ENCODE assay signal across 15 cellular contexts in genomic region chr11:47083913-47084312, GRCh38.
A peak's percentile ranks its signal among the peaks of the same experiment; 100 is the strongest.
DNase-seq lines count a peak whose midpoint lies in the region; ATAC-seq, FAIRE-seq and TF ChIP-seq lines count a peak whose summit lies in the region.
"Had no signal": no experiment of that assay in that cellular context is flagged by ENCODE, and none has a peak within 500 bp of the region (broad histone marks: within the 10 kb centered on the region; RNA-seq: fewer than 3 reads in every experiment).

No MANE protein-coding gene starts in this region.

- no peak overlapping the region for H3K27ac Mint-ChIP-seq in type B pancreatic cell
- H3K27ac Mint-ChIP-seq: activated B cell treated with CpG ODN at 0.5 μM for 24 hours; activated naive CD8-positive, alpha-beta T cell treated with anti-CD3 and anti-CD28 coated beads, Interleukin-2, amount 50 U/mL, for 24 hours had no signal

- no peaks in the 10 kb centered on the region for H3K36me3 Mint-ChIP-seq in type B pancreatic cell

- no peaks in the 10 kb centered on the region for H3K27me3 Mint-ChIP-seq in type B pancreatic cell
- H3K27me3 Mint-ChIP-seq: activated B cell treated with CpG ODN at 0.5 μM for 24 hours; activated naive CD8-positive, alpha-beta T cell treated with anti-CD3 and anti-CD28 coated beads, Interleukin-2, amount 50 U/mL, for 24 hours had no signal

- no peaks in the 10 kb centered on the region for H3K9me3 Mint-ChIP-seq in type B pancreatic cell
- H3K9me3 Mint-ChIP-seq: activated B cell treated with CpG ODN at 0.5 μM for 24 hours; activated naive CD8-positive, alpha-beta T cell treated with anti-CD3 and anti-CD28 coated beads, Interleukin-2, amount 50 U/mL, for 24 hours had no signal

- no peak for TF ChIP-seq POLR2A in H54 (IDR thresholded peaks at IDR 0.05; ENCODE audit: low read depth, low read length)

- H3K4me1 Mint-ChIP-seq in type B pancreatic cell (ENCODE audit: unreplicated experiment): no peaks in the 10 kb centered on the region
- H3K4me1 Mint-ChIP-seq: activated B cell treated with CpG ODN at 0.5 μM for 24 hours had no signal

- peaks cover 6% of the 10 kb centered on the region for H3K4me1 ChIP-seq in RWPE2 (ENCODE audit: insufficient read depth, poor library complexity, severe bottlenecking)
- H3K4me1 ChIP-seq: left ventricle myocardium inferior had no signal

- H3K4me3 ChIP-seq in RWPE2 (ENCODE audit: severe bottlenecking): no peak overlapping the region
- H3K4me3 ChIP-seq in fibroblast of pulmonary artery (replicated peaks; ENCODE audit: low read depth, low read length): no peak overlapping the region
- H3K4me3 ChIP-seq: left ventricle myocardium inferior had no signal

- no peaks in the 10 kb centered on the region for H3K9me3 ChIP-seq in RWPE2 (ENCODE audit: severe bottlenecking)
- H3K9me3 ChIP-seq: left ventricle myocardium inferior had no signal

- no peak overlapping the region for H3K27ac ChIP-seq in RWPE2 (ENCODE audit: poor library complexity, severe bottlenecking)
- H3K27ac ChIP-seq: left ventricle myocardium inferior had no signal

- FAIRE-seq in H54 (lab: Jason Lieb, UNC): peak; percentile 96

- no peak overlapping the region for H3K4me3 Mint-ChIP-seq in type B pancreatic cell
- H3K4me3 Mint-ChIP-seq: activated B cell treated with CpG ODN at 0.5 μM for 24 hours; activated naive CD8-positive, alpha-beta T cell treated with anti-CD3 and anti-CD28 coated beads, Interleukin-2, amount 50 U/mL, for 24 hours had no signal

- no peaks in the 10 kb centered on the region for H3K36me3 ChIP-seq in RWPE2 (ENCODE audit: low read depth)
- H3K36me3 ChIP-seq: left ventricle myocardium inferior had no signal

- peak; percentile 64; the same call in 2 of the 3 replicates for ATAC-seq in RWPE2 (ENCODE audit: low read depth)
- no peak for ATAC-seq in HG03460 (IDR thresholded peaks at IDR 0.05; ENCODE audit: unreplicated experiment)
- ATAC-seq in GM21737 (IDR thresholded peaks at IDR 0.05; ENCODE audit: unreplicated experiment): no peak
- ATAC-seq: activated naive CD8-positive, alpha-beta T cell treated with anti-CD3 and anti-CD28 coated beads, Interleukin-2, amount 50 U/mL, for 24 hours; sciatic nerve had no signal

- TF ChIP-seq CTCF in AG09319 (IDR thresholded peaks at IDR 0.05; ENCODE audit: low read depth, low read length) (no peak), RWPE2 (IDR thresholded peaks at IDR 0.05; ENCODE audit: poor library complexity, severe bottlenecking) (no peak), fibroblast of pulmonary artery (IDR thresholded peaks at IDR 0.05; ENCODE audit: low read length, missing control alignments) (no peak), type B pancreatic cell (conservative IDR thresholded peaks at IDR 0.05) (no peak)

- peak; percentile 5 for DNase-seq in AG09319 (ENCODE audit: extremely low read depth, low read depth)
- DNase-seq in H54 (ENCODE audit: insufficient read length, low spot score): no peak
- no peak for DNase-seq in RWPE2 (ENCODE audit: low spot score)
- DNase-seq in fibroblast of pulmonary artery (ENCODE audit: low read depth): peak; percentile 77
- DNase-seq in type B pancreatic cell (ENCODE audit: extremely low spot score, unreplicated experiment): no peak
- DNase-seq in activated gamma-delta T cell (lab: John Stamatoyannopoulos, UW): no peak
- DNase-seq: activated B cell treated with CpG ODN at 0.5 μM for 24 hours; activated naive CD8-positive, alpha-beta T cell treated with anti-CD3 and anti-CD28 coated beads, Interleukin-2, amount 50 U/mL, for 24 hours; C1 segment of cervical spinal cord; glutamatergic neuron; left ventricle myocardium inferior; NCI-H1694 had no signal

- H3K27me3 ChIP-seq in RWPE2 (ENCODE audit: insufficient read depth, poor library complexity, severe bottlenecking): no peaks in the 10 kb centered on the region

Comparison
In these comparisons a context has a peak if more than half of its experiments do, and no peak if none do; other contexts are left out.
1. DNase-seq: peak in AG09319 (single experiment) and fibroblast of pulmonary artery (single experiment); none in H54 (single experiment), RWPE2 (single experiment), type B pancreatic cell (single experiment) and activated gamma-delta T cell (single experiment).